Comparison of ENCODE assay signal across 9 cellular contexts in the genomic region with DNA sequence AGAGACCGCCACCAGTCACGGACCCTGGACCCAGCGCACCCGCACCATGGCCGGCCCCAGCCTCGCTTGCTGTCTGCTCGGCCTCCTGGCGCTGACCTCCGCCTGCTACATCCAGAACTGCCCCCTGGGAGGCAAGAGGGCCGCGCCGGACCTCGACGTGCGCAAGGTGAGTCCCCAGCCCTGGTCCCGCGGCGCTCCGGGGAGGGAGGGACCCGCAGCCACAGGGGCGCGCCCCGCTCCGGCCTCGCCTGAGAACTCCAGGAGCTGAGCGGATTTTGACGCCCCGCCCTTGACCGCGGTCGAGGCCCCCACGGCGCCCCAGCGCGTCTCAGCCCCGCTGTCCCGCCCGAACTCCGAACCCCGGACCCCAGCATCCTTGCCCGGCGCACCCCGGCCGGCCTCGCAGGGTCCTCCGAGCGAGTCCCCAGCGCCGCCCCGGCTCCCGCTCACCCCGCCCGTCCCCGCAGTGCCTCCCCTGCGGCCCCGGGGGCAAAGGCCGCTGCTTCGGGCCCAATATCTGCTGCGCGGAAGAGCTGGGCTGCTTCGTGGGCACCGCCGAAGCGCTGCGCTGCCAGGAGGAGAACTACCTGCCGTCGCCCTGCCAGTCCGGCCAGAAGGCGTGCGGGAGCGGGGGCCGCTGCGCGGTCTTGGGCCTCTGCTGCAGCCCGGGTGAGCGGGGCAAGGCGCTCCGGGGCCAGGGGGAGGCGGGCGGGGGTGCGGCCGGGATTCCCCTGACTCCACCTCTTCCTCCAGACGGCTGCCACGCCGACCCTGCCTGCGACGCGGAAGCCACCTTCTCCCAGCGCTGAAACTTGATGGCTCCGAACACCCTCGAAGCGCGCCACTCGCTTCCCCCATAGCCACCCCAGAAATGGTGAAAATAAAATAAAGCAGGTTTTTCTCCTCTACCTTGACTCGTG. TPM values are rescaled to one million over a fixed set of nuclear protein-coding genes. Genes with fewer than 3 reads are reported as not detected.
DNase-seq lines count a peak whose midpoint lies in the region; ATAC-seq and TF ChIP-seq lines count a peak whose summit lies in the region.
"Had no signal": no experiment of that assay in that cellular context is flagged by ENCODE, and none has a peak within 500 bp of the region (broad histone marks: within the 10 kb centered on the region; RNA-seq: fewer than 3 reads in every experiment).

Gene OXT (plus strand): TSS at position 11 of the 920 bp plus-strand sequence. CDS start 36 bp downstream, at position 47.

- H3K23ac ChIP-seq in neuronal stem cell (ENCODE audit: low read depth, low read length, poor library complexity) = no peak within 1 kb of the TSS

- no peak within 1 kb of the TSS for H2BK15ac ChIP-seq in neuronal stem cell (ENCODE audit: low read length)

- H3K27me3 ChIP-seq in effector memory CD4-positive, alpha-beta T cell (replicated peaks; ENCODE audit: control insufficient read depth, insufficient read depth, low read length, poor library complexity, severe bottlenecking) = no peaks in the 10 kb centered on the region
- H3K27me3 ChIP-seq in neuronal stem cell (ENCODE audit: control insufficient read depth in 3 of 3, insufficient read depth in 3 of 3, low read depth in 1 of 3, low read length in 3 of 3) = peaks cover 9 to 25% (median 10%) of the 10 kb centered on the region in 3 experiments
- H3K27me3 ChIP-seq in testis = no peaks in the 10 kb centered on the region
- H3K27me3 ChIP-seq: adrenal gland had no signal

- H3K4me1 ChIP-seq in effector memory CD4-positive, alpha-beta T cell (ENCODE audit: control insufficient read depth, insufficient read depth, low read length, poor library complexity, severe bottlenecking) = peaks cover 11% of the 10 kb centered on the region
- H3K4me1 ChIP-seq in neuronal stem cell (ENCODE audit: control insufficient read depth in 2 of 2, insufficient read depth in 1 of 2, low read depth in 1 of 2, low read length in 2 of 2) (peaks cover 0 to 12% of the 10 kb centered on the region in 2 donors), testis (no peaks in the 10 kb centered on the region)

- intact Hi-C loops in testis (cut with DNase I; ENCODE audit: low total_unique reads) = no loop called here

- no peak for TF ChIP-seq CTCF in testis (IDR thresholded peaks at IDR 0.05)

- H4K91ac ChIP-seq in neuronal stem cell (ENCODE audit: low read depth, low read length, poor library complexity) = no peak within 1 kb of the TSS

- no CpG with 5 or more reads among the region's 95 CpGs for WGBS in neuronal stem cell (ENCODE audit: extremely low coverage in 2 of 2, insufficient read length in 2 of 2, insufficient replicate concordance in 1 of 2), 2 donors
- WGBS in testis, 2 donors = 14 to 24% methylated on average over 2 to 63 of the region's 95 CpGs

- H4K8ac ChIP-seq in neuronal stem cell (ENCODE audit: low read depth, low read length) = peak within 1 kb of the TSS; percentile 23

- peak within 1 kb of the TSS; percentile 64 for H3K4me2 ChIP-seq in neuronal stem cell (ENCODE audit: insufficient read depth, low read length, poor library complexity, severe bottlenecking)

- no peak within 1 kb of the TSS for H3K4ac ChIP-seq in neuronal stem cell (ENCODE audit: low read length)

- H3K79me1 ChIP-seq in neuronal stem cell (ENCODE audit: low read depth, low read length) = peaks cover 3% of the 10 kb centered on the region

- H2BK120ac ChIP-seq in neuronal stem cell (ENCODE audit: low read depth, low read length) = no peak within 1 kb of the TSS

- no peaks in the 10 kb centered on the region for H3K36me3 ChIP-seq in effector memory CD4-positive, alpha-beta T cell (ENCODE audit: control insufficient read depth, insufficient read depth, low read length)
- H3K36me3 ChIP-seq in neuronal stem cell (replicated peaks in 1 of 2; ENCODE audit: control insufficient read depth in 2 of 2, insufficient read depth in 2 of 2, low read length in 2 of 2) = no peaks in the 10 kb centered on the region
- no peaks in the 10 kb centered on the region for H3K36me3 ChIP-seq in testis (ENCODE audit: low read depth, missing control alignments)
- H3K36me3 ChIP-seq: adrenal gland had no signal

- H3K18ac ChIP-seq in neuronal stem cell (ENCODE audit: low read length) = peak within 1 kb of the TSS; percentile 86

- no peaks in the 10 kb centered on the region for H3K9me3 ChIP-seq in effector memory CD4-positive, alpha-beta T cell (ENCODE audit: control insufficient read depth, low read length)
- H3K9me3 ChIP-seq in neuronal stem cell (replicated peaks in 1 of 2; ENCODE audit: control insufficient read depth in 2 of 2, insufficient read depth in 1 of 2, low read depth in 1 of 2, low read length in 2 of 2) (no peaks in the 10 kb centered on the region), testis (no peaks in the 10 kb centered on the region)
- H3K9me3 ChIP-seq: adrenal gland had no signal

- no peak within 1 kb of the TSS for H2BK12ac ChIP-seq in neuronal stem cell (ENCODE audit: low read length)

- DNase-seq in CD1c-positive myeloid dendritic cell (ENCODE audit: extremely low spot score) (peak; percentile 51), neuronal stem cell (ENCODE audit: low spot score) (no peak), testis (no peak), SHP77 (lab: John Stamatoyannopoulos, UW) (no peak), T1000 (lab: John Stamatoyannopoulos, UW) (no peak)
- DNase-seq in activated CD4-positive, alpha-beta T cell treated with anti-CD3 and anti-CD28 coated beads, Interleukin-2, amount 50 U/mL, for 24 hours (ENCODE audit: low read depth in 1 of 2, low spot score in 1 of 2) = peak; percentile 45 to 48
- peak; percentile 46 to 61 (median 60) for DNase-seq in effector memory CD4-positive, alpha-beta T cell

- H3K14ac ChIP-seq in neuronal stem cell (ENCODE audit: low read length) = peak within 1 kb of the TSS; percentile 83

- peak within 1 kb of the TSS; percentile 73 for H3K4me3 ChIP-seq in effector memory CD4-positive, alpha-beta T cell (ENCODE audit: insufficient read depth, low read depth, low read length, poor library complexity, severe bottlenecking)
- H3K4me3 ChIP-seq in neuronal stem cell (ENCODE audit: low read length in 2 of 2) (peak within 1 kb of the TSS in 1 of 2 donors; percentile 74), testis (peak within 1 kb of the TSS; percentile 41 to 54)

- H3K27ac ChIP-seq in effector memory CD4-positive, alpha-beta T cell (ENCODE audit: insufficient read depth, low read length, poor library complexity, severe bottlenecking) = peak within 1 kb of the TSS; percentile 51
- H3K27ac ChIP-seq in neuronal stem cell (replicated peaks; ENCODE audit: low read length) (no peak within 1 kb of the TSS), testis (no peak within 1 kb of the TSS)
- H3K27ac ChIP-seq: adrenal gland had no signal

- ATAC-seq in HG02970 (IDR thresholded peaks at IDR 0.05; ENCODE audit: low FRiP score, unreplicated experiment) = no peak

- H2AK5ac ChIP-seq in neuronal stem cell (ENCODE audit: low read depth, low read length) = peak within 1 kb of the TSS; percentile 63

- peak within 1 kb of the TSS; percentile 87 for H2AFZ ChIP-seq in neuronal stem cell (ENCODE audit: low read length)

- no peak for TF ChIP-seq POLR2A in testis (IDR thresholded peaks at IDR 0.05)

- no peak within 1 kb of the TSS for H2BK5ac ChIP-seq in neuronal stem cell (ENCODE audit: low read length)

- peak within 1 kb of the TSS; percentile 35 for H3K9ac ChIP-seq in neuronal stem cell (ENCODE audit: low read depth, low read length, poor library complexity)

RNA-seq across cellular contexts. Expression of gene OXT, which starts in this region (rescaled TPM):
- 0.17 TPM for polyA plus RNA-seq in neuronal stem cell (2013, experiment 1 of 2)
- 0.12 TPM for polyA plus RNA-seq in neuronal stem cell (2013, experiment 2 of 2)
- total RNA-seq in testis = 1 to 10 TPM; 3.7 to 6.7 TPM
- polyA plus RNA-seq in testis (ENCODE audit: insufficient read depth, low read depth, low replicate concordance) = 1.7 TPM

Comparison
In these comparisons a context has a peak if more than half of its experiments do, and no peak if none do; other contexts are left out.
1. DNase-seq: peak in CD1c-positive myeloid dendritic cell (single experiment), activated CD4-positive, alpha-beta T cell treated with anti-CD3 and anti-CD28 coated beads, Interleukin-2, amount 50 U/mL, for 24 hours (2 of 2) and effector memory CD4-positive, alpha-beta T cell (3 of 3); none in neuronal stem cell (single experiment), testis (single experiment), SHP77 (0 of 2) and T1000 (single experiment).